Comparison of ENCODE assay signal across 1 cellular context in the genomic region with DNA sequence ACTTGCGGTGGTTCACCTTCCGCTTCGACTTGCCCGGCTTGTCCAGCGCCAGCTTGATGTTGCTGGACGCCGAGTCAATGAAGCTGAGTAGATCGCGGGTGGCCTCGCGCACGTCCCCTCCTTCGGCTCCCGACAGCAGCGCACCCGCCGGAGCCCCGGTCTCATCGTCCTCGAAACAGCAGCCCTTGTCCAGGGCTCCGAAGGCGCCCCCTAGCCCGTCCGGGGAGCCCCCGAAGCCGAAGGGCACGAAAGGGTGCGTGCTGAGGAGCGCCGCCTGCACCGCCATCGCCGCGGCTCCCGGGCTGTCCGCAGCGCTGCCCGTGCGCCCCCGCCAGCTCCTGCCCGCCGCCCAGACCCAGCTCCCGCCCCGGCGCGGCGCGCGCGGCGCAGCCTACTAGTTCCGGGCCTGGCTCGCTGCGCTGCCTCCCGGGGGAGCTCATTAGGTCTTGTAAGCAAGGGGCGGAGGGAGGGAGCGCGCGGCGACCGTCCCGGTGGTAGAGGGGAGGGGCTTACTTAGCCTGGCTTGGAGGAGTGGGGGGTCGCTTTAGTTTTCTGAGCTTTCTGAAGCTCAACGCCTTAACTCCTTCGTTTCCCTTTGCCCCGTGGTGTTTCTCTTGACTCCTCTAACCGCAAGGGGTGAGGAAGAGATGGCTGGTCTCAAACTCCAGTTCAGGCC.
TF ChIP-seq lines count a peak whose summit lies in the region.

A gene with protein sequence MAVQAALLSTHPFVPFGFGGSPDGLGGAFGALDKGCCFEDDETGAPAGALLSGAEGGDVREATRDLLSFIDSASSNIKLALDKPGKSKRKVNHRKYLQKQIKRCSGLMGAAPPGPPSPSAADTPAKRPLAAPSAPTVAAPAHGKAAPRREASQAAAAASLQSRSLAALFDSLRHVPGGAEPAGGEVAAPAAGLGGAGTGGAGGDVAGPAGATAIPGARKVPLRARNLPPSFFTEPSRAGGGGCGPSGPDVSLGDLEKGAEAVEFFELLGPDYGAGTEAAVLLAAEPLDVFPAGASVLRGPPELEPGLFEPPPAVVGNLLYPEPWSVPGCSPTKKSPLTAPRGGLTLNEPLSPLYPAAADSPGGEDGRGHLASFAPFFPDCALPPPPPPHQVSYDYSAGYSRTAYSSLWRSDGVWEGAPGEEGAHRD (minus strand): TSS at position 421 of the 676 bp plus-strand sequence. CDS start 135 bp downstream, at position 286.

TF ChIP-seq in H1, 55 proteins besides CTCF, POLR2A, EP300 and RAD21:
- TF ChIP-seq TBP (IDR thresholded peaks at IDR 0.05; ENCODE audit: low read depth, low read length) (peak; percentile 53; the same call in 1 of the 2 replicates), SP1 (IDR thresholded peaks at IDR 0.05; ENCODE audit: low read depth, low read length) (0 out of 2 replicates have a peak, but pooled peaks have one; percentile 43), SUZ12 (IDR thresholded peaks at IDR 0.05; ENCODE audit: low read length) (peak; percentile 59; the same call in 1 of the 2 replicates), SIRT6 (IDR thresholded peaks at IDR 0.05; ENCODE audit: low read length) (no peak), JUND (IDR thresholded peaks at IDR 0.05; ENCODE audit: low read length) (no peak), TAF7 (optimal IDR thresholded peaks at IDR 0.05; ENCODE audit: borderline replicate concordance, low read depth, low read length) (peak; percentile 28), EZH2 (IDR thresholded peaks at IDR 0.05; ENCODE audit: low read depth, low read length, severe bottlenecking) (peak; percentile 7), KDM4A (IDR thresholded peaks at IDR 0.05; ENCODE audit: low read depth, low read length, severe bottlenecking) (peak; percentile 83)
